1 cellular context compared by ENCODE assay signal in genomic region chr21:38965910-38966504, GRCh38.
A peak's percentile ranks its signal among the peaks of the same experiment; 100 is the strongest.
TF ChIP-seq lines count a peak whose summit lies in the region.

No MANE protein-coding gene starts in this region.

TF ChIP-seq in HepG2, 621 proteins besides CTCF, POLR2A, EP300 and RAD21 (continued from another document):
- TF ChIP-seq ZNF770 (CRISPR knock-in tag; IDR thresholded peaks at IDR 0.05) (no peak), ZNF20 (CRISPR knock-in tag; IDR thresholded peaks at IDR 0.05) (no peak), REST (IDR thresholded peaks at IDR 0.05; ENCODE audit: borderline replicate concordance in 1 of 2, low read depth in 1 of 2, low read length in 2 of 2) (no peak), ZNF660 (CRISPR knock-in tag; IDR thresholded peaks at IDR 0.05; ENCODE audit: borderline replicate concordance, low read depth) (no peak), KMT2B (CRISPR knock-in tag; IDR thresholded peaks at IDR 0.05) (peak; percentile 43; the same call in 1 of the 2 replicates), FOXK1 (CRISPR knock-in tag; IDR thresholded peaks at IDR 0.05; ENCODE audit: borderline replicate concordance, low read depth) (peak; percentile 76), CBX1 (IDR thresholded peaks at IDR 0.05; ENCODE audit: low read depth) (peak; percentile 45), ZNF407 (CRISPR knock-in tag; IDR thresholded peaks at IDR 0.05; ENCODE audit: not compliant biosample characterization) (no peak), SMC3 (IDR thresholded peaks at IDR 0.05; ENCODE audit: low read length) (peak; percentile 20; the same call in 1 of the 2 replicates), ZNF33A (CRISPR knock-in tag; IDR thresholded peaks at IDR 0.05; ENCODE audit: borderline replicate concordance) (peak; percentile 70; the same call in 1 of the 2 replicates), KDM3A (CRISPR knock-in tag; IDR thresholded peaks at IDR 0.05; ENCODE audit: low read depth) (no peak), GATAD2A (CRISPR knock-in tag; IDR thresholded peaks at IDR 0.05) (peak; percentile 86), ZNF3 (CRISPR knock-in tag; IDR thresholded peaks at IDR 0.05) (no peak), SKI (IDR thresholded peaks at IDR 0.05; ENCODE audit: partially characterized antibody) (peak; percentile 48), ZMYM3 (CRISPR knock-in tag; IDR thresholded peaks at IDR 0.05) (0 out of 2 replicates have a peak, but pooled peaks have one; percentile 22), SPEN (CRISPR knock-in tag; IDR thresholded peaks at IDR 0.05; ENCODE audit: low read depth) (peak; percentile 39; the same call in 1 of the 2 replicates), NFE2L2 (IDR thresholded peaks at IDR 0.05; ENCODE audit: low read length) (no peak), SALL1 (CRISPR knock-in tag; IDR thresholded peaks at IDR 0.05) (peak; percentile 93), RAD51 (IDR thresholded peaks at IDR 0.05; ENCODE audit: borderline replicate concordance) (peak; percentile 77; the same call in 1 of the 2 replicates), KLF6 (CRISPR knock-in tag; IDR thresholded peaks at IDR 0.05) (0 out of 2 replicates have a peak, but pooled peaks have one; percentile 66), RFXAP (CRISPR knock-in tag; IDR thresholded peaks at IDR 0.05; ENCODE audit: borderline replicate concordance) (no peak), KLF11 (CRISPR knock-in tag; IDR thresholded peaks at IDR 0.05) (peak; percentile 33; the same call in 1 of the 2 replicates), SMYD3 (CRISPR knock-in tag; IDR thresholded peaks at IDR 0.05) (peak; percentile 82; the same call in 1 of the 2 replicates), TEAD3 (CRISPR knock-in tag; optimal IDR thresholded peaks at IDR 0.05; ENCODE audit: borderline replicate concordance) (peak; percentile 34), ZFAT (CRISPR knock-in tag; conservative IDR thresholded peaks at IDR 0.05) (no peak), SUZ12 (IDR thresholded peaks at IDR 0.05; ENCODE audit: low read depth, low read length) (no peak), GABPA (IDR thresholded peaks at IDR 0.05; ENCODE audit: low read depth, low read length) (no peak), GABPA (CRISPR knock-in tag; IDR thresholded peaks at IDR 0.05; ENCODE audit: low read depth) (peak; percentile 66), FOXA3 (CRISPR knock-in tag; IDR thresholded peaks at IDR 0.05) (peak; percentile 79), ZMYM4 (CRISPR knock-in tag; IDR thresholded peaks at IDR 0.05) (peak; percentile 89), TCF7L2 (IDR thresholded peaks at IDR 0.05; ENCODE audit: low read depth, low read length) (no peak), HINFP (CRISPR knock-in tag; IDR thresholded peaks at IDR 0.05; ENCODE audit: low read depth) (no peak)
